28 cellular contexts compared by ENCODE assay signal in the genomic region with DNA sequence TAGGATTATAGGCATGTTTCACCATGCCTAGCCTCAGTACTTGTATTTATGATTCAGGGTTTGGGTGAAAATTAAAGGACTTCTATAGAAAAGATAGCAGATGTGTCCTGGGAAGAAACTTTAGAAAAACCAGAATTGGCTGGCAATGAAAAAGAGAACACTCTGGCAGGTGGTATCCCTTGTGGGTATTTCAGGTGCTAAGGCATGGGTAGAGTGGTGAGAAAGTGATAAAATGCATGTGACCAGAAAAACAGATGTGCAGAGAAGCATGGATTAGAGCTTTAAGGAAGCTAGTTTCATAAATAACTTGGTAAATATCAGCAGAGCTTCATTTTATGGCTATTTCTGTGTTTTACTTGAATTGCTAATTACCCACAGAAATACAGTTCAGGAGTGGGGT.
"Had no signal": no experiment of that assay in that cellular context is flagged by ENCODE, and none has a peak within 500 bp of the region (broad histone marks: within the 10 kb centered on the region; RNA-seq: fewer than 3 reads in every experiment).

No MANE protein-coding gene starts in this region.

- H3K9me3 ChIP-seq: ascending aorta had no signal

- H3K4me1 ChIP-seq: ascending aorta had no signal

- DNase-seq: activated B cell treated with CpG ODN at 0.5 μM for 24 hours; activated CD4-positive, alpha-beta memory T cell treated with anti-CD3 and anti-CD28 coated beads for 36 hours; activated CD4-positive, alpha-beta T cell treated with anti-CD3 and anti-CD28 coated beads for 4 hours; activated CD4-positive, alpha-beta T cell treated with anti-CD3 and anti-CD28 coated beads, Interleukin-2, amount 10 ng/mL, durations not matched to agents 24 days and 14 days; activated CD4-positive, alpha-beta T cell treated with anti-CD3 and anti-CD28 coated beads, Interleukin-2, amount 50 U/mL, for 1 hour; activated CD4-positive, alpha-beta T cell treated with anti-CD3 and anti-CD28 coated beads, Interleukin-2, amount 50 U/mL, for 4 hours; activated CD4-positive, CD25-positive, alpha-beta regulatory T cell treated with anti-CD3 and anti-CD28 coated beads, Interleukin-2, amount 50 U/mL, for 72 hours; activated CD8-positive, alpha-beta memory T cell treated with anti-CD3 and anti-CD28 coated beads, Interleukin-2, amount 50 U/mL, for 4 hours; activated CD8-positive, alpha-beta T cell treated with anti-CD3 and anti-CD28 coated beads for 36 hours; activated effector memory CD4-positive, alpha-beta T cell treated with Interleukin-2 at 50 U/mL for 16 hours; activated gamma-delta T cell; activated naive CD4-positive, alpha-beta T cell treated with anti-CD3 and anti-CD28 coated beads, Interleukin-2, amount 10 ng/mL, durations not matched to agents 7 days and 5 days; activated naive CD4-positive, alpha-beta T cell treated with Interleukin-2 at 50 U/mL for 16 hours; activated naive CD8-positive, alpha-beta T cell treated with anti-CD3 and anti-CD28 coated beads, Interleukin-2, amount 10 ng/mL, durations not matched to agents 7 days and 5 days; activated naive CD8-positive, alpha-beta T cell treated with anti-CD3 and anti-CD28 coated beads, Interleukin-2, amount 50 U/mL, for 24 hours; activated T-cell treated with anti-CD3 and anti-CD28 coated beads for 4 hours; activated T-cell treated with anti-CD3 and anti-CD28 coated beads, Interleukin-2, amount 50 U/mL, for 1 hour; activated T-cell treated with anti-CD3 and anti-CD28 coated beads, Interleukin-2, amount 50 U/mL, for 4 hours; amygdala; anterior cingulate cortex; caudate nucleus; cerebellar nuclear complex; T-helper 1 cell; T-helper 2 cell; T-helper 9 cell had no signal

- ATAC-seq: activated CD8-positive, alpha-beta T cell treated with anti-CD3 and anti-CD28 coated beads for 36 hours; activated naive CD8-positive, alpha-beta T cell treated with anti-CD3 and anti-CD28 coated beads, Interleukin-2, amount 50 U/mL, for 24 hours; activated T-cell treated with anti-CD3 and anti-CD28 coated beads, Interleukin-2, amount 50 U/mL, for 4 hours had no signal

- H3K36me3 ChIP-seq: ascending aorta, cardiac muscle cell had no signal

- H3K4me3 ChIP-seq: ascending aorta, cardiac muscle cell had no signal

- H3K27ac ChIP-seq: ascending aorta, cardiac muscle cell, VCaP had no signal

- H3K27me3 ChIP-seq: ascending aorta, cardiac muscle cell had no signal
